ENCODE assay signal across 25 cellular contexts in genomic region chr3:8627541-8627940, GRCh38. TPM values are rescaled to one million over a fixed set of nuclear protein-coding genes. Genes with fewer than 3 reads are reported as not detected.
"Had no signal": no experiment of that assay in that cellular context is flagged by ENCODE, and none has a peak within 500 bp of the region (broad histone marks: within the 10 kb centered on the region; RNA-seq: fewer than 3 reads in every experiment).

No MANE protein-coding gene starts in this region.

- H3K36me3 ChIP-seq: cardiac muscle cell, esophagus muscularis mucosa, ovary, right atrium auricular region, tibial artery had no signal

- H3K4me3 ChIP-seq: body of pancreas, cardiac muscle cell, esophagus muscularis mucosa, ovary, psoas muscle, right atrium auricular region, skin epidermis, tibial artery had no signal

- H3K9me3 ChIP-seq: body of pancreas, esophagus muscularis mucosa, ovary, psoas muscle, right atrium auricular region, tibial artery had no signal

- H3K27ac ChIP-seq: body of pancreas, cardiac muscle cell, esophagus muscularis mucosa, ovary, psoas muscle, right atrium auricular region, skin epidermis, tibial artery had no signal

- H3K4me1 ChIP-seq: body of pancreas had no signal

- H3K9me3 Mint-ChIP-seq: activated naive CD8-positive, alpha-beta T cell treated with anti-CD3 and anti-CD28 coated beads, Interleukin-2, amount 50 U/mL, for 24 hours; activated T-helper 1 cell treated with anti-CD3 and anti-CD28 coated beads, Interleukin-12 subunit alpha, Interleukin-12 subunit beta, Interleukin-2, Interleukin-4 antibody, amounts not matched to agents 30 ng/mL and 10 ng/mL and 1 ng/mL, durations not matched to agents 14 hours and 24 hours and 36 hours; effector memory CD8-positive, alpha-beta T cell; memory B cell; stimulated activated effector memory CD8-positive, alpha-beta T cell treated with anti-CD3 and anti-CD28 coated beads, Interleukin-12 subunit alpha, Interleukin-12 subunit beta, amount 100 ng/mL, for 72 hours; stimulated activated naive CD8-positive, alpha-beta T cell treated with anti-CD3 and anti-CD28 coated beads, Interleukin-15, amount 100 ng/mL, for 72 hours; T-helper 2 cell treated with Interferon-gamma antibody and Interleukin-4, amounts not matched to agents 5 μg/mL and 100 μg/mL, for 36 hours had no signal

- ATAC-seq: activated CD8-positive, alpha-beta T cell treated with anti-CD3 and anti-CD28 coated beads, Interleukin-2, amount 10 ng/mL, durations not matched to agents 7 days and 5 days; activated naive CD8-positive, alpha-beta T cell treated with anti-CD3 and anti-CD28 coated beads, Interleukin-2, amount 50 U/mL, for 24 hours; body of pancreas; effector memory CD8-positive, alpha-beta T cell; psoas muscle; stimulated activated effector memory CD8-positive, alpha-beta T cell treated with anti-CD3 and anti-CD28 coated beads, Interleukin-12 subunit alpha, Interleukin-12 subunit beta, amount 100 ng/mL, for 72 hours; stimulated activated naive CD8-positive, alpha-beta T cell treated with anti-CD3 and anti-CD28 coated beads, Interleukin-15, amount 100 ng/mL, for 72 hours had no signal

- H3K27me3 ChIP-seq: body of pancreas, cardiac muscle cell, ovary, right atrium auricular region, tibial artery had no signal

- H3K27ac Mint-ChIP-seq: activated CD8-positive, alpha-beta T cell treated with anti-CD3 and anti-CD28 coated beads, Interleukin-2, amount 10 ng/mL, durations not matched to agents 7 days and 5 days; activated naive CD8-positive, alpha-beta T cell treated with anti-CD3 and anti-CD28 coated beads, Interleukin-2, amount 50 U/mL, for 24 hours; activated T-helper 1 cell treated with anti-CD3 and anti-CD28 coated beads, Interleukin-12 subunit alpha, Interleukin-12 subunit beta, Interleukin-2, Interleukin-4 antibody, amounts not matched to agents 30 ng/mL and 10 ng/mL and 1 ng/mL, durations not matched to agents 14 hours and 24 hours and 36 hours; memory B cell; T-helper 2 cell treated with Interferon-gamma antibody and Interleukin-4, amounts not matched to agents 5 μg/mL and 100 μg/mL, for 36 hours had no signal

- H3K4me3 Mint-ChIP-seq: activated CD8-positive, alpha-beta T cell treated with anti-CD3 and anti-CD28 coated beads, Interleukin-2, amount 10 ng/mL, durations not matched to agents 7 days and 5 days; activated naive CD8-positive, alpha-beta T cell treated with anti-CD3 and anti-CD28 coated beads, Interleukin-2, amount 50 U/mL, for 24 hours; activated T-helper 1 cell treated with anti-CD3 and anti-CD28 coated beads, Interleukin-12 subunit alpha, Interleukin-12 subunit beta, Interleukin-2, Interleukin-4 antibody, amounts not matched to agents 30 ng/mL and 10 ng/mL and 1 ng/mL, durations not matched to agents 14 hours and 24 hours and 36 hours; memory B cell; stimulated activated effector memory CD8-positive, alpha-beta T cell treated with anti-CD3 and anti-CD28 coated beads, Interleukin-12 subunit alpha, Interleukin-12 subunit beta, amount 100 ng/mL, for 72 hours; stimulated activated naive CD8-positive, alpha-beta T cell treated with anti-CD3 and anti-CD28 coated beads, Interleukin-15, amount 100 ng/mL, for 72 hours; T-helper 2 cell treated with Interferon-gamma antibody and Interleukin-4, amounts not matched to agents 5 μg/mL and 100 μg/mL, for 36 hours had no signal

- H3K36me3 Mint-ChIP-seq: memory B cell; stimulated activated effector memory CD8-positive, alpha-beta T cell treated with anti-CD3 and anti-CD28 coated beads, Interleukin-12 subunit alpha, Interleukin-12 subunit beta, amount 100 ng/mL, for 72 hours had no signal

- DNase-seq: activated CD4-positive, alpha-beta T cell treated with anti-CD3 and anti-CD28 coated beads for 1 hour; activated CD4-positive, alpha-beta T cell treated with anti-CD3 and anti-CD28 coated beads, Interleukin-2, amount 50 U/mL, for 1 hour; activated CD8-positive, alpha-beta T cell treated with anti-CD3 and anti-CD28 coated beads, Interleukin-2, amount 10 ng/mL, durations not matched to agents 7 days and 5 days; activated gamma-delta T cell; activated naive CD4-positive, alpha-beta T cell treated with anti-CD3 and anti-CD28 coated beads, Interleukin-2, amount 50 U/mL, for 16 hours; activated naive CD8-positive, alpha-beta T cell treated with anti-CD3 and anti-CD28 coated beads, Interleukin-2, amount 50 U/mL, for 24 hours; body of pancreas; effector memory CD8-positive, alpha-beta T cell; glutamatergic neuron; hippocampal formation; ovary; psoas muscle; stimulated activated CD4-positive, alpha-beta T cell treated with anti-CD3 and anti-CD28 coated beads, Interleukin-1b, Interleukin-23, amount 100 ng/mL, for 48 hours; stimulated activated naive CD8-positive, alpha-beta T cell treated with anti-CD3 and anti-CD28 coated beads, Interleukin-15, amount 100 ng/mL, for 72 hours had no signal

RNA-seq across cellular contexts. Expression of gene SSUH2, which starts 17.1 kb away (rescaled TPM):
- total RNA-seq: activated T-helper 1 cell treated with anti-CD3 and anti-CD28 coated beads, Interleukin-12 subunit alpha, Interleukin-12 subunit beta, Interleukin-2, Interleukin-4 antibody, amounts not matched to agents 30 ng/mL and 10 ng/mL and 1 ng/mL, durations not matched to agents 14 hours and 24 hours and 36 hours; mononuclear cell had no signal
- polyA plus RNA-seq: cardiac muscle cell, endothelial cell of umbilical vein had no signal
